Comparison of ENCODE assay signal across 20 cellular contexts in genomic region chr11:124219126-124219525, GRCh38. TPM values are rescaled to one million over a fixed set of nuclear protein-coding genes. Genes with fewer than 3 reads are reported as not detected.
DNase-seq lines count a peak whose midpoint lies in the region; ATAC-seq, FAIRE-seq and TF ChIP-seq lines count a peak whose summit lies in the region.
"Had no signal": no experiment of that assay in that cellular context is flagged by ENCODE, and none has a peak within 500 bp of the region (broad histone marks: within the 10 kb centered on the region; RNA-seq: fewer than 3 reads in every experiment).

No MANE protein-coding gene starts in this region.

- no peak overlapping the region for H3K9ac ChIP-seq in mammary epithelial cell (ENCODE audit: insufficient read depth, low read length)
- no peak overlapping the region for H3K9ac ChIP-seq in PC-3 (ENCODE audit: low read length)
- no peak overlapping the region for H3K9ac ChIP-seq in astrocyte (ENCODE audit: low read length)
- H3K9ac ChIP-seq in keratinocyte (ENCODE audit: control insufficient read depth, extremely low read depth, insufficient read depth, low read length), result no peak overlapping the region
- H3K9ac ChIP-seq: BLaER1 treated with 17β-estradiol and CSF1 and Interleukin-3, amounts not matched to agents 10 nM and 100 nM had no signal

- no peak for TF ChIP-seq CTCF in mammary epithelial cell (conservative IDR thresholded peaks at IDR 0.05 in 1 of 2, IDR thresholded peaks at IDR 0.05 in 1 of 2; ENCODE audit: extremely low read depth in 1 of 2, insufficient read depth in 1 of 2, low read depth in 1 of 2, low read length in 2 of 2)
- TF ChIP-seq CTCF in breast epithelium (IDR thresholded peaks at IDR 0.05), result no peak
- no peak for TF ChIP-seq CTCF in PC-3 (conservative IDR thresholded peaks at IDR 0.05; ENCODE audit: low read depth, low read length)
- no peak for TF ChIP-seq CTCF in astrocyte (IDR thresholded peaks at IDR 0.05; ENCODE audit: insufficient read depth, low read depth, low read length)
- no peak for TF ChIP-seq CTCF in keratinocyte (optimal IDR thresholded peaks at IDR 0.05 in 1 of 3, IDR thresholded peaks at IDR 0.05 in 1 of 3, conservative IDR thresholded peaks at IDR 0.05 in 1 of 3; ENCODE audit: extremely low read depth in 1 of 3, insufficient read depth in 2 of 3, low read length in 3 of 3)

- H3K9me2 ChIP-seq in PC-3 (replicated peaks; ENCODE audit: low read length), result no peaks in the 10 kb centered on the region

- no TSS peak for BruUV-seq in mammary epithelial cell (replicated peaks; lab: Mats Ljungman, UMichigan)
- no TSS peak for BruUV-seq in PC-3 (replicated peaks; lab: Mats Ljungman, UMichigan)

- H3K4me2 ChIP-seq in mammary epithelial cell (ENCODE audit: insufficient read depth, low read depth, low read length) (no peak overlapping the region), PC-3 (ENCODE audit: low read length) (no peak overlapping the region), astrocyte (ENCODE audit: low read length) (no peak overlapping the region), keratinocyte (ENCODE audit: control insufficient read depth, extremely low read depth, insufficient read depth, low read depth, low read length) (no peak overlapping the region)
- H3K4me2 ChIP-seq: A549; BLaER1 treated with 17β-estradiol and CSF1 and Interleukin-3, amounts not matched to agents 10 nM and 100 nM had no signal

- no peaks in the 10 kb centered on the region for H3K36me3 ChIP-seq in mammary epithelial cell (ENCODE audit: insufficient read depth, low read length)
- no peaks in the 10 kb centered on the region for H3K36me3 ChIP-seq in breast epithelium
- H3K36me3 ChIP-seq in PC-3 (ENCODE audit: low read depth, low read length), result no peaks in the 10 kb centered on the region
- H3K36me3 ChIP-seq in astrocyte (ENCODE audit: insufficient read depth, low read length), result no peaks in the 10 kb centered on the region
- H3K36me3 ChIP-seq in keratinocyte (ENCODE audit: control insufficient read depth in 2 of 2, extremely low read depth in 1 of 2, insufficient read depth in 2 of 2, low read length in 2 of 2), result no peaks in the 10 kb centered on the region
- H3K36me3 ChIP-seq: BLaER1 treated with 17β-estradiol and CSF1 and Interleukin-3, amounts not matched to agents 10 nM and 100 nM had no signal

- H3K79me2 ChIP-seq in mammary epithelial cell (ENCODE audit: insufficient read depth, low read length), result no peaks in the 10 kb centered on the region
- H3K79me2 ChIP-seq in PC-3 (ENCODE audit: low read length), result no peaks in the 10 kb centered on the region
- H3K79me2 ChIP-seq in astrocyte (ENCODE audit: insufficient read depth, low read length), result no peaks in the 10 kb centered on the region
- no peaks in the 10 kb centered on the region for H3K79me2 ChIP-seq in keratinocyte (ENCODE audit: control insufficient read depth, insufficient read depth, low read length)

- ATAC-seq in PC-3 (peak; percentile 46; the same call in 1 of the 2 replicates), GM21381 (IDR thresholded peaks at IDR 0.05; ENCODE audit: unreplicated experiment) (no peak), GM19023 (IDR thresholded peaks at IDR 0.05; ENCODE audit: unreplicated experiment) (no peak)
- ATAC-seq: A549; CD8-positive, alpha-beta T cell had no signal

- H3K9me3 ChIP-seq in mammary epithelial cell (replicated peaks; ENCODE audit: insufficient read depth, low read length) (no peaks in the 10 kb centered on the region), breast epithelium (no peaks in the 10 kb centered on the region), PC-3 (ENCODE audit: low read length) (no peaks in the 10 kb centered on the region), astrocyte (ENCODE audit: insufficient read depth, low read depth, low read length) (no peaks in the 10 kb centered on the region), keratinocyte (ENCODE audit: control insufficient read depth, low read depth, low read length) (no peaks in the 10 kb centered on the region)
- H3K9me3 ChIP-seq: A549; BLaER1 treated with 17β-estradiol and CSF1 and Interleukin-3, amounts not matched to agents 10 nM and 100 nM had no signal

- CTCF ChIA-PET in mammary epithelial cell (lab: Charles Lee; ENCODE audit: low non-redundant PET) (interaction anchor here (0.6 kb wide), 1 partner anchor 464 kb away, joined by 3 read pairs; no protein-coding TSS in a partner anchor), PC-3 (lab: Charles Lee) (no interaction called here)

- peaks cover 10% of the 10 kb centered on the region for H3K27me3 Mint-ChIP-seq in astrocyte (ENCODE audit: low read depth, unreplicated experiment)

- POLR2A ChIA-PET in PC-3 (lab: Charles Lee; ENCODE audit: unreplicated experiment), result no interaction called here

- no peaks in the 10 kb centered on the region for H3K36me3 Mint-ChIP-seq in astrocyte (ENCODE audit: low read depth, unreplicated experiment)
- H3K36me3 Mint-ChIP-seq: CD8-positive, alpha-beta T cell had no signal

- H3K4me3 ChIP-seq in mammary epithelial cell (replicated peaks in 1 of 3; ENCODE audit: insufficient read depth in 1 of 3, low read depth in 2 of 3, low read length in 3 of 3), result no peak overlapping the region
- H3K4me3 ChIP-seq in breast epithelium, result no peak overlapping the region
- H3K4me3 ChIP-seq in PC-3 (ENCODE audit: low read length), result no peak overlapping the region
- H3K4me3 ChIP-seq in astrocyte (ENCODE audit: insufficient read depth, low read depth, low read length), result no peak overlapping the region
- no peak overlapping the region for H3K4me3 ChIP-seq in keratinocyte (ENCODE audit: control insufficient read depth in 2 of 3, extremely low read depth in 1 of 3, insufficient read depth in 2 of 3, low read depth in 1 of 3, low read length in 3 of 3)
- H3K4me3 ChIP-seq: A549; BLaER1 treated with 17β-estradiol and CSF1 and Interleukin-3, amounts not matched to agents 10 nM and 100 nM had no signal

- in situ Hi-C loops in mammary epithelial cell (cut with MboI; ENCODE audit: low sequenced_read_pairs in 2 of 2), result no loop called here

- FAIRE-seq in astrocyte (lab: Jason Lieb, UNC) (no peak), keratinocyte (lab: Jason Lieb, UNC) (no peak)
- FAIRE-seq: A549, H1 had no signal

- H3K4me1 ChIP-seq in mammary epithelial cell (ENCODE audit: insufficient read depth, low read length) (peaks cover 10% of the 10 kb centered on the region), breast epithelium (no peaks in the 10 kb centered on the region), PC-3 (ENCODE audit: insufficient read depth, low read length) (no peaks in the 10 kb centered on the region), astrocyte (ENCODE audit: insufficient read depth, low read length) (no peaks in the 10 kb centered on the region), keratinocyte (ENCODE audit: control insufficient read depth, extremely low read depth, insufficient read depth, low read length) (peaks cover 10% of the 10 kb centered on the region)
- H3K4me1 ChIP-seq: A549 had no signal

- no peaks in the 10 kb centered on the region for H3K9me1 ChIP-seq in keratinocyte (ENCODE audit: control insufficient read depth, extremely low read depth, insufficient read depth, low read length)

- H3K9me3 Mint-ChIP-seq in astrocyte (ENCODE audit: unreplicated experiment), result no peaks in the 10 kb centered on the region
- H3K9me3 Mint-ChIP-seq: CD8-positive, alpha-beta T cell; H9 had no signal

- intact Hi-C loops in mammary epithelial cell (cut with micrococcal nuclease) (no loop called here), breast epithelium (cut with DNase I; ENCODE audit: low total_unique reads) (no loop called here), PC-3 (cut with micrococcal nuclease) (no loop called here)

- dilution Hi-C loops in mammary epithelial cell (cut with HindIII; ENCODE audit: low sequenced_read_pairs) (no loop called here), keratinocyte (cut with MboI; ENCODE audit: extremely low pct_ligation_motif_present, low sequenced_read_pairs) (no loop called here)

- H2AFZ ChIP-seq in mammary epithelial cell (ENCODE audit: low read depth, low read length) (no peak overlapping the region), PC-3 (ENCODE audit: low read length) (no peak overlapping the region), astrocyte (ENCODE audit: low read depth, low read length) (no peak overlapping the region), keratinocyte (ENCODE audit: control insufficient read depth, low read length) (no peak overlapping the region)

- H3F3A ChIP-seq in PC-3 (ENCODE audit: low read length, unreplicated experiment), result no peaks in the 10 kb centered on the region

- H3K4me1 Mint-ChIP-seq in astrocyte (ENCODE audit: low read depth, unreplicated experiment), result no peaks in the 10 kb centered on the region
- H3K4me1 Mint-ChIP-seq: H9 had no signal

- H3K27ac Mint-ChIP-seq in astrocyte (ENCODE audit: unreplicated experiment), result no peak overlapping the region
- H3K27ac Mint-ChIP-seq: CD8-positive, alpha-beta T cell; H9 had no signal

- no peak overlapping the region for H3K27ac ChIP-seq in mammary epithelial cell (ENCODE audit: insufficient read depth, low read depth, low read length)
- H3K27ac ChIP-seq in breast epithelium, result no peak overlapping the region
- H3K27ac ChIP-seq in PC-3 (ENCODE audit: low read length), result no peak overlapping the region
- no peak overlapping the region for H3K27ac ChIP-seq in astrocyte (ENCODE audit: low read depth, low read length)
- H3K27ac ChIP-seq in keratinocyte (ENCODE audit: control insufficient read depth, insufficient read depth, low read length), result no peak overlapping the region
- H3K27ac ChIP-seq: 22Rv1; A549; BLaER1 treated with 17β-estradiol and CSF1 and Interleukin-3, amounts not matched to agents 10 nM and 100 nM had no signal

- H3K4me3 Mint-ChIP-seq in astrocyte (ENCODE audit: unreplicated experiment), result no peak overlapping the region
- H3K4me3 Mint-ChIP-seq: CD8-positive, alpha-beta T cell; H9 had no signal

- H3K27me3 ChIP-seq in mammary epithelial cell (ENCODE audit: insufficient read depth, low read length), result no peaks in the 10 kb centered on the region
- no peaks in the 10 kb centered on the region for H3K27me3 ChIP-seq in breast epithelium
- peaks cover 25% of the 10 kb centered on the region; the same call in 1 of the 2 replicates for H3K27me3 ChIP-seq in PC-3 (ENCODE audit: low read length)
- H3K27me3 ChIP-seq in astrocyte (ENCODE audit: insufficient read depth, low read length), result no peaks in the 10 kb centered on the region
- no peaks in the 10 kb centered on the region for H3K27me3 ChIP-seq in keratinocyte (ENCODE audit: control insufficient read depth, extremely low read depth, insufficient read depth, low read length)
- H3K27me3 ChIP-seq: BLaER1 treated with 17β-estradiol and CSF1 and Interleukin-3, amounts not matched to agents 10 nM and 100 nM had no signal

- H4K20me1 ChIP-seq in mammary epithelial cell (ENCODE audit: insufficient read depth, low read length), result no peaks in the 10 kb centered on the region
- H4K20me1 ChIP-seq in PC-3 (ENCODE audit: low read length), result no peaks in the 10 kb centered on the region
- no peaks in the 10 kb centered on the region for H4K20me1 ChIP-seq in astrocyte (ENCODE audit: insufficient read depth, low read length)
- H4K20me1 ChIP-seq in keratinocyte (ENCODE audit: control insufficient read depth, extremely low read depth, insufficient read depth, low read length), result no peaks in the 10 kb centered on the region
- H4K20me1 ChIP-seq: BLaER1 treated with 17β-estradiol and CSF1 and Interleukin-3, amounts not matched to agents 10 nM and 100 nM had no signal

- peak; percentile 54 for DNase-seq in mammary epithelial cell
- DNase-seq in breast epithelium (ENCODE audit: low spot score in 2 of 2), result no peak
- DNase-seq in PC-3, result peak; percentile 10
- peak; percentile 6 for DNase-seq in astrocyte (ENCODE audit: low read depth)
- peak; percentile 9 for DNase-seq in keratinocyte (ENCODE audit: low read depth, low spot score)
- DNase-seq in middle frontal gyrus (ENCODE audit: extremely low spot score, low spot score), result no peak
- DNase-seq: CD8-positive, alpha-beta T cell; COR-L47; DMS 273 treated with DMSO at 0.1 percent for 48 hours; DMS79; GF-D8; H9 had no signal

- TF ChIP-seq POLR2A in breast epithelium (IDR thresholded peaks at IDR 0.05), result no peak

RNA-seq across cellular contexts. Expression of gene OR8G1, which starts 21.8 kb away (rescaled TPM):
- total RNA-seq in mammary epithelial cell (not detected), breast epithelium (not detected), PC-3 (2014; rRNA removed) (not detected in 2 replicates), astrocyte (not detected in 2 replicates)
- polyA plus RNA-seq in mammary epithelial cell (not detected), keratinocyte (not detected in 3 replicates)
- polyA minus RNA-seq in mammary epithelial cell (not detected), keratinocyte (not detected in 3 replicates)
- polyA plus RNA-seq in keratinocyte (2011; ENCODE audit: low read depth), result not detected
- polyA plus RNA-seq in keratinocyte (2011; cell fraction: cytosol; rRNA removed), result not detected in 2 replicates
- not detected in 2 replicates for polyA plus RNA-seq in keratinocyte (2011; cell fraction: nucleus; rRNA removed)
- not detected in 2 replicates for polyA plus RNA-seq in keratinocyte (2012; ENCODE audit: low replicate concordance)
- not detected for polyA minus RNA-seq in keratinocyte (2011; cell fraction: cytosol; rRNA and poly(A)+ RNA removed)
- not detected in 2 replicates for polyA minus RNA-seq in keratinocyte (2011; cell fraction: nucleus; rRNA and poly(A)+ RNA removed)
- total RNA-seq: CD8-positive, alpha-beta T cell; Daoy; H1; H9; HT-29 had no signal
- polyA plus RNA-seq: A549, H1 had no signal

RNA-seq across cellular contexts. Expression of gene OR10D3, which starts 36.0 kb away (rescaled TPM):
- total RNA-seq in mammary epithelial cell (not detected), breast epithelium (not detected), PC-3 (2014; rRNA removed) (0.15 and 0.29 TPM in 2 replicates), astrocyte (not detected in 2 replicates)
- polyA plus RNA-seq in mammary epithelial cell (not detected), keratinocyte (not detected in 3 replicates)
- polyA minus RNA-seq in mammary epithelial cell (not detected), keratinocyte (0.48 TPM in 1 of 3 replicates, not detected in the others)
- not detected for polyA plus RNA-seq in keratinocyte (2011; ENCODE audit: low read depth)
- polyA plus RNA-seq in keratinocyte (2011; cell fraction: cytosol; rRNA removed), result not detected in 2 replicates
- not detected in 2 replicates for polyA plus RNA-seq in keratinocyte (2011; cell fraction: nucleus; rRNA removed)
- not detected in 2 replicates for polyA plus RNA-seq in keratinocyte (2012; ENCODE audit: low replicate concordance)
- polyA minus RNA-seq in keratinocyte (2011; cell fraction: cytosol; rRNA and poly(A)+ RNA removed), result not detected
- polyA minus RNA-seq in keratinocyte (2011; cell fraction: nucleus; rRNA and poly(A)+ RNA removed), result not detected in 2 replicates
- total RNA-seq: CD8-positive, alpha-beta T cell; Daoy; H1; H9; HT-29 had no signal
- polyA plus RNA-seq: A549, H1 had no signal

RNA-seq across cellular contexts. Expression of gene OR8G5, which starts 37.0 kb away (rescaled TPM):
- total RNA-seq in mammary epithelial cell (not detected), breast epithelium (not detected), PC-3 (2014; rRNA removed) (0.26 and 0.46 TPM in 2 replicates), astrocyte (not detected in 2 replicates)
- polyA plus RNA-seq in mammary epithelial cell (not detected), keratinocyte (0.06 TPM in 1 of 3 replicates, not detected in the others)
- polyA minus RNA-seq in mammary epithelial cell (not detected), keratinocyte (not detected in 3 replicates)
- not detected for polyA plus RNA-seq in keratinocyte (2011; ENCODE audit: low read depth)
- 0.10 TPM in 1 of 2 replicates, not detected in the other for polyA plus RNA-seq in keratinocyte (2011; cell fraction: cytosol; rRNA removed)
- polyA plus RNA-seq in keratinocyte (2011; cell fraction: nucleus; rRNA removed), result 0.19 TPM in 1 of 2 replicates, not detected in the other
- polyA plus RNA-seq in keratinocyte (2012; ENCODE audit: low replicate concordance), result not detected in 2 replicates
- not detected for polyA minus RNA-seq in keratinocyte (2011; cell fraction: cytosol; rRNA and poly(A)+ RNA removed)
- polyA minus RNA-seq in keratinocyte (2011; cell fraction: nucleus; rRNA and poly(A)+ RNA removed), result not detected in 2 replicates
- total RNA-seq: CD8-positive, alpha-beta T cell; Daoy; H1; H9; HT-29 had no signal
- polyA plus RNA-seq: A549, H1 had no signal

Comparison
In these comparisons a context has a peak if more than half of its experiments do, and no peak if none do; other contexts are left out.
1. DNase-seq: peak in mammary epithelial cell (single experiment), PC-3 (single experiment), astrocyte (single experiment) and keratinocyte (single experiment); none in breast epithelium (0 of 2) and middle frontal gyrus (single experiment).